ENCODE assay signal across 1 cellular context in the genomic region with DNA sequence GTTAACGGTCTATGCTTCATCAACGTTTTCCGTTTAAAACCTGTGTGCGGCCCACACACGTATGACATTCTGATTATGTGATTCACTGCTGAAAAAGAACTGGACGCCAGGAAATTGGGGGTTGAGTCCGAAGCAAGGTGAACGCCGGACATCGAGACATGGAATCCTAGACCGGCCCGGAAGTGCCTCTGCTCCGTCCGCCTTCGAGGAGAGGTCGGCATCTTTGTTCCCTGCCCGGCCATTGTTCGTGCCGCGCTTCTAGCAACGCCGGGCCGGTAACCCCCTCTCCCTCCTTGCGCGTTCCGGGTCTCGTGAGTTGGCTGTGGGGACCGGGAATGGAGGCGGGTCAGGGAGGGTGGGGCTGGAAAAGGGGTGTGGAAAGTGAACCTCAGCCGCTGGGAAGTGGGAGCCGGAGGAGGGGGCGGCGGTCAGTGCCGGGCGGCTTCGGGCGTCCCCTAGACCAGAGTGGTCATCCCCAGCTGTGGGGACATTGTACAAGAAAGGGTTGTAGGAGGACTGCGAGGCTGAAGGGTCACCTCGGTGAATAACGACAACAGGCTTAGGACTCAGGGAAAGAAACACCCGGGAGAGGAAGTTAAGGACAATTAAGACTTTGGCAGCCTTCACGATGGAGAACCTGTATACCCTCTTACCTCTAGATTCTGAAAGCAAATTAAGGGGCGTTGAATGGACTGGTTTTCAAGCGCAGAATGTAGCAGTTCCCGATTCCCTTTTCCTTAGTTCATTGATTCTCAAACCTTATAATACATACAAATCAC.
TF ChIP-seq lines count a peak whose summit lies in the region.

A gene (plus strand): TSS at position 220 of the 779 bp plus-strand sequence. CDS start 1,810 bp downstream, outside the sequence.

TF ChIP-seq in HepG2, 621 proteins besides CTCF, POLR2A, EP300 and RAD21 (continued from another document and continues in another):
- TF ChIP-seq, protein P1, sequence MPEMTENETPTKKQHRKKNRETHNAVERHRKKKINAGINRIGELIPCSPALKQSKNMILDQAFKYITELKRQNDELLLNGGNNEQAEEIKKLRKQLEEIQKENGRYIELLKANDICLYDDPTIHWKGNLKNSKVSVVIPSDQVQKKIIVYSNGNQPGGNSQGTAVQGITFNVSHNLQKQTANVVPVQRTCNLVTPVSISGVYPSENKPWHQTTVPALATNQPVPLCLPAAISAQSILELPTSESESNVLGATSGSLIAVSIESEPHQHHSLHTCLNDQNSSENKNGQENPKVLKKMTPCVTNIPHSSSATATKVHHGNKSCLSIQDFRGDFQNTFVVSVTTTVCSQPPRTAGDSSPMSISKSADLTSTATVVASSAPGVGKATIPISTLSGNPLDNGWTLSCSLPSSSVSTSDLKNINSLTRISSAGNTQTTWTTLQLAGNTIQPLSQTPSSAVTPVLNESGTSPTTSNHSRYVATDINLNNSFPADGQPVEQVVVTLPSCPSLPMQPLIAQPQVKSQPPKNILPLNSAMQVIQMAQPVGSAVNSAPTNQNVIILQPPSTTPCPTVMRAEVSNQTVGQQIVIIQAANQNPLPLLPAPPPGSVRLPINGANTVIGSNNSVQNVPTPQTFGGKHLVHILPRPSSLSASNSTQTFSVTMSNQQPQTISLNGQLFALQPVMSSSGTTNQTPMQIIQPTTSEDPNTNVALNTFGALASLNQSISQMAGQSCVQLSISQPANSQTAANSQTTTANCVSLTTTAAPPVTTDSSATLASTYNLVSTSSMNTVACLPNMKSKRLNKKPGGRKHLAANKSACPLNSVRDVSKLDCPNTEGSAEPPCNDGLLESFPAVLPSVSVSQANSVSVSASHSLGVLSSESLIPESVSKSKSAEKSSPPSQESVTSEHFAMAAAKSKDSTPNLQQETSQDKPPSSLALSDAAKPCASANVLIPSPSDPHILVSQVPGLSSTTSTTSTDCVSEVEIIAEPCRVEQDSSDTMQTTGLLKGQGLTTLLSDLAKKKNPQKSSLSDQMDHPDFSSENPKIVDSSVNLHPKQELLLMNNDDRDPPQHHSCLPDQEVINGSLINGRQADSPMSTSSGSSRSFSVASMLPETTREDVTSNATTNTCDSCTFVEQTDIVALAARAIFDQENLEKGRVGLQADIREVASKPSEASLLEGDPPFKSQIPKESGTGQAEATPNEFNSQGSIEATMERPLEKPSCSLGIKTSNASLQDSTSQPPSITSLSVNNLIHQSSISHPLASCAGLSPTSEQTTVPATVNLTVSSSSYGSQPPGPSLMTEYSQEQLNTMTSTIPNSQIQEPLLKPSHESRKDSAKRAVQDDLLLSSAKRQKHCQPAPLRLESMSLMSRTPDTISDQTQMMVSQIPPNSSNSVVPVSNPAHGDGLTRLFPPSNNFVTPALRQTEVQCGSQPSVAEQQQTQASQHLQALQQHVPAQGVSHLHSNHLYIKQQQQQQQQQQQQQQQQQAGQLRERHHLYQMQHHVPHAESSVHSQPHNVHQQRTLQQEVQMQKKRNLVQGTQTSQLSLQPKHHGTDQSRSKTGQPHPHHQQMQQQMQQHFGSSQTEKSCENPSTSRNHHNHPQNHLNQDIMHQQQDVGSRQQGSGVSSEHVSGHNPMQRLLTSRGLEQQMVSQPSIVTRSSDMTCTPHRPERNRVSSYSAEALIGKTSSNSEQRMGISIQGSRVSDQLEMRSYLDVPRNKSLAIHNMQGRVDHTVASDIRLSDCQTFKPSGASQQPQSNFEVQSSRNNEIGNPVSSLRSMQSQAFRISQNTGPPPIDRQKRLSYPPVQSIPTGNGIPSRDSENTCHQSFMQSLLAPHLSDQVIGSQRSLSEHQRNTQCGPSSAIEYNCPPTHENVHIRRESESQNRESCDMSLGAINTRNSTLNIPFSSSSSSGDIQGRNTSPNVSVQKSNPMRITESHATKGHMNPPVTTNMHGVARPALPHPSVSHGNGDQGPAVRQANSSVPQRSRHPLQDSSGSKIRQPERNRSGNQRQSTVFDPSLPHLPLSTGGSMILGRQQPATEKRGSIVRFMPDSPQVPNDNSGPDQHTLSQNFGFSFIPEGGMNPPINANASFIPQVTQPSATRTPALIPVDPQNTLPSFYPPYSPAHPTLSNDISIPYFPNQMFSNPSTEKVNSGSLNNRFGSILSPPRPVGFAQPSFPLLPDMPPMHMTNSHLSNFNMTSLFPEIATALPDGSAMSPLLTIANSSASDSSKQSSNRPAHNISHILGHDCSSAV (CRISPR knock-in tag; IDR thresholded peaks at IDR 0.05; ENCODE audit: borderline replicate concordance): no peak
- TF ChIP-seq ZNF343 (CRISPR knock-in tag; IDR thresholded peaks at IDR 0.05): peak; percentile 93
- 0 out of 2 replicates have a peak, but pooled peaks have one; percentile 25 for TF ChIP-seq ZKSCAN1 (IDR thresholded peaks at IDR 0.05; ENCODE audit: low read length)
- no peak for TF ChIP-seq ZNF850 (CRISPR knock-in tag; conservative IDR thresholded peaks at IDR 0.05)
- peak; percentile 71; the same call in 1 of the 2 replicates for TF ChIP-seq ZNF20 (CRISPR knock-in tag; IDR thresholded peaks at IDR 0.05)
- TF ChIP-seq NKX3-1 (CRISPR knock-in tag; IDR thresholded peaks at IDR 0.05): no peak
- TF ChIP-seq FOXJ3 (CRISPR knock-in tag; IDR thresholded peaks at IDR 0.05; ENCODE audit: borderline replicate concordance): no peak
- peak; percentile 69 for TF ChIP-seq AGO1 (IDR thresholded peaks at IDR 0.05; ENCODE audit: low read depth, low read length, poor library complexity, severe bottlenecking)
- peak; percentile 55; the same call in 1 of the 2 replicates for TF ChIP-seq KLF9 (CRISPR knock-in tag; IDR thresholded peaks at IDR 0.05; ENCODE audit: low read depth)
- TF ChIP-seq, protein P2, sequence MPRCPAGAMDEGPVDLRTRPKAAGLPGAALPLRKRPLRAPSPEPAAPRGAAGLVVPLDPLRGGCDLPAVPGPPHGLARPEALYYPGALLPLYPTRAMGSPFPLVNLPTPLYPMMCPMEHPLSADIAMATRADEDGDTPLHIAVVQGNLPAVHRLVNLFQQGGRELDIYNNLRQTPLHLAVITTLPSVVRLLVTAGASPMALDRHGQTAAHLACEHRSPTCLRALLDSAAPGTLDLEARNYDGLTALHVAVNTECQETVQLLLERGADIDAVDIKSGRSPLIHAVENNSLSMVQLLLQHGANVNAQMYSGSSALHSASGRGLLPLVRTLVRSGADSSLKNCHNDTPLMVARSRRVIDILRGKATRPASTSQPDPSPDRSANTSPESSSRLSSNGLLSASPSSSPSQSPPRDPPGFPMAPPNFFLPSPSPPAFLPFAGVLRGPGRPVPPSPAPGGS (CRISPR knock-in tag; IDR thresholded peaks at IDR 0.05): peak; percentile 71; the same call in 1 of the 2 replicates
- TF ChIP-seq, protein P3, sequence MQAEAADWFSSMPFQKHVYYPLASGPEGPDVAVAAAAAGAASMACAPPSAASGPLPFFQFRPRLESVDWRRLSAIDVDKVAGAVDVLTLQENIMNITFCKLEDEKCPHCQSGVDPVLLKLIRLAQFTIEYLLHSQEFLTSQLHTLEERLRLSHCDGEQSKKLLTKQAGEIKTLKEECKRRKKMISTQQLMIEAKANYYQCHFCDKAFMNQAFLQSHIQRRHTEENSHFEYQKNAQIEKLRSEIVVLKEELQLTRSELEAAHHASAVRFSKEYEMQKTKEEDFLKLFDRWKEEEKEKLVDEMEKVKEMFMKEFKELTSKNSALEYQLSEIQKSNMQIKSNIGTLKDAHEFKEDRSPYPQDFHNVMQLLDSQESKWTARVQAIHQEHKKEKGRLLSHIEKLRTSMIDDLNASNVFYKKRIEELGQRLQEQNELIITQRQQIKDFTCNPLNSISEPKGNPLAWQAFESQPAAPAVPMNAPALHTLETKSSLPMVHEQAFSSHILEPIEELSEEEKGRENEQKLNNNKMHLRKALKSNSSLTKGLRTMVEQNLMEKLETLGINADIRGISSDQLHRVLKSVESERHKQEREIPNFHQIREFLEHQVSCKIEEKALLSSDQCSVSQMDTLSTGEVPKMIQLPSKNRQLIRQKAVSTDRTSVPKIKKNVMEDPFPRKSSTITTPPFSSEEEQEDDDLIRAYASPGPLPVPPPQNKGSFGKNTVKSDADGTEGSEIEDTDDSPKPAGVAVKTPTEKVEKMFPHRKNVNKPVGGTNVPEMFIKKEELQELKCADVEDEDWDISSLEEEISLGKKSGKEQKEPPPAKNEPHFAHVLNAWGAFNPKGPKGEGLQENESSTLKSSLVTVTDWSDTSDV (CRISPR knock-in tag; IDR thresholded peaks at IDR 0.05): 0 out of 2 replicates have a peak, but pooled peaks have one; percentile 54
- TF ChIP-seq, protein P4, sequence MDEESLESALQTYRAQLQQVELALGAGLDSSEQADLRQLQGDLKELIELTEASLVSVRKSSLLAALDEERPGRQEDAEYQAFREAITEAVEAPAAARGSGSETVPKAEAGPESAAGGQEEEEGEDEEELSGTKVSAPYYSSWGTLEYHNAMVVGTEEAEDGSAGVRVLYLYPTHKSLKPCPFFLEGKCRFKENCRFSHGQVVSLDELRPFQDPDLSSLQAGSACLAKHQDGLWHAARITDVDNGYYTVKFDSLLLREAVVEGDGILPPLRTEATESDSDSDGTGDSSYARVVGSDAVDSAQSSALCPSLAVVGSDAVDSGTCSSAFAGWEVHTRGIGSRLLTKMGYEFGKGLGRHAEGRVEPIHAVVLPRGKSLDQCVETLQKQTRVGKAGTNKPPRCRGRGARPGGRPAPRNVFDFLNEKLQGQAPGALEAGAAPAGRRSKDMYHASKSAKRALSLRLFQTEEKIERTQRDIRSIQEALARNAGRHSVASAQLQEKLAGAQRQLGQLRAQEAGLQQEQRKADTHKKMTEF (CRISPR knock-in tag; IDR thresholded peaks at IDR 0.05): peak; percentile 89
- 0 out of 2 replicates have a peak, but pooled peaks have one; percentile 71 for TF ChIP-seq SNAI1 (CRISPR knock-in tag; IDR thresholded peaks at IDR 0.05; ENCODE audit: borderline replicate concordance)
- TF ChIP-seq MIER3 (CRISPR knock-in tag; IDR thresholded peaks at IDR 0.05; ENCODE audit: borderline replicate concordance): peak; percentile 91
- TF ChIP-seq ATF7 (IDR thresholded peaks at IDR 0.05): no peak
- peak; percentile 51; the same call in 1 of the 2 replicates for TF ChIP-seq ATF7 (CRISPR knock-in tag; IDR thresholded peaks at IDR 0.05)
- TF ChIP-seq KLF6 (CRISPR knock-in tag; IDR thresholded peaks at IDR 0.05): peak; percentile 67
- TF ChIP-seq ZNF792 (CRISPR knock-in tag; IDR thresholded peaks at IDR 0.05): peak; percentile 91
- TF ChIP-seq MYC (CRISPR knock-in tag; IDR thresholded peaks at IDR 0.05; ENCODE audit: borderline replicate concordance): peak; percentile 83
- TF ChIP-seq TCF12 (IDR thresholded peaks at IDR 0.05): no peak
- TF ChIP-seq TCF12 (CRISPR knock-in tag; IDR thresholded peaks at IDR 0.05): peak; percentile 90; the same call in 1 of the 2 replicates
- no peak for TF ChIP-seq TCF7L2 (IDR thresholded peaks at IDR 0.05; ENCODE audit: low read depth, low read length)
- TF ChIP-seq ZNF547 (CRISPR knock-in tag; IDR thresholded peaks at IDR 0.05): peak; percentile 77
- no peak for TF ChIP-seq EEA1 (CRISPR knock-in tag; IDR thresholded peaks at IDR 0.05; ENCODE audit: borderline replicate concordance)
- no peak for TF ChIP-seq CENPX (CRISPR knock-in tag; IDR thresholded peaks at IDR 0.05)
- TF ChIP-seq, protein P5, sequence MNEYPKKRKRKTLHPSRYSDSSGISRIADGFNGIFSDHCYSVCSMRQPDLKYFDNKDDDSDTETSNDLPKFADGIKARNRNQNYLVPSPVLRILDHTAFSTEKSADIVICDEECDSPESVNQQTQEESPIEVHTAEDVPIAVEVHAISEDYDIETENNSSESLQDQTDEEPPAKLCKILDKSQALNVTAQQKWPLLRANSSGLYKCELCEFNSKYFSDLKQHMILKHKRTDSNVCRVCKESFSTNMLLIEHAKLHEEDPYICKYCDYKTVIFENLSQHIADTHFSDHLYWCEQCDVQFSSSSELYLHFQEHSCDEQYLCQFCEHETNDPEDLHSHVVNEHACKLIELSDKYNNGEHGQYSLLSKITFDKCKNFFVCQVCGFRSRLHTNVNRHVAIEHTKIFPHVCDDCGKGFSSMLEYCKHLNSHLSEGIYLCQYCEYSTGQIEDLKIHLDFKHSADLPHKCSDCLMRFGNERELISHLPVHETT (CRISPR knock-in tag; conservative IDR thresholded peaks at IDR 0.05): peak; percentile 93
- TF ChIP-seq, protein P6, sequence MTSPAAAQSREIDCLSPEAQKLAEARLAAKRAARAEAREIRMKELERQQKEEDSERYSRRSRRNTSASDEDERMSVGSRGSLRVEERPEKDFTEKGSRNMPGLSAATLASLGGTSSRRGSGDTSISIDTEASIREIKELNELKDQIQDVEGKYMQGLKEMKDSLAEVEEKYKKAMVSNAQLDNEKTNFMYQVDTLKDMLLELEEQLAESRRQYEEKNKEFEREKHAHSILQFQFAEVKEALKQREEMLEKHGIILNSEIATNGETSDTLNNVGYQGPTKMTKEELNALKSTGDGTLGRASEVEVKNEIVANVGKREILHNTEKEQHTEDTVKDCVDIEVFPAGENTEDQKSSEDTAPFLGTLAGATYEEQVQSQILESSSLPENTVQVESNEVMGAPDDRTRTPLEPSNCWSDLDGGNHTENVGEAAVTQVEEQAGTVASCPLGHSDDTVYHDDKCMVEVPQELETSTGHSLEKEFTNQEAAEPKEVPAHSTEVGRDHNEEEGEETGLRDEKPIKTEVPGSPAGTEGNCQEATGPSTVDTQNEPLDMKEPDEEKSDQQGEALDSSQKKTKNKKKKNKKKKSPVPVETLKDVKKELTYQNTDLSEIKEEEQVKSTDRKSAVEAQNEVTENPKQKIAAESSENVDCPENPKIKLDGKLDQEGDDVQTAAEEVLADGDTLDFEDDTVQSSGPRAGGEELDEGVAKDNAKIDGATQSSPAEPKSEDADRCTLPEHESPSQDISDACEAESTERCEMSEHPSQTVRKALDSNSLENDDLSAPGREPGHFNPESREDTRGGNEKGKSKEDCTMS (CRISPR knock-in tag; conservative IDR thresholded peaks at IDR 0.05): 0 out of 2 replicates have a peak, but pooled peaks have one; percentile 65
- peak; percentile 85 for TF ChIP-seq POLR2AphosphoS5 (IDR thresholded peaks at IDR 0.05; ENCODE audit: low read depth, low read length)
- peak; percentile 97 for TF ChIP-seq ZNF234 (CRISPR knock-in tag; conservative IDR thresholded peaks at IDR 0.05)
- TF ChIP-seq, protein P7, sequence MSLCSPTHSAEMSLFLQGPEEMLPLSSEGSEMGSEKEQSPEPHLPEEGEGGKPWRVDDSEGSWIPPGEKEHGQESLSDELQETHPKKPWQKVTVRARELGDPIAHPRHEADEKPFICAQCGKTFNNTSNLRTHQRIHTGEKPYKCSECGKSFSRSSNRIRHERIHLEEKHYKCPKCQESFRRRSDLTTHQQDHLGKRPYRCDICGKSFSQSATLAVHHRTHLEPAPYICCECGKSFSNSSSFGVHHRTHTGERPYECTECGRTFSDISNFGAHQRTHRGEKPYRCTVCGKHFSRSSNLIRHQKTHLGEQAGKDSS (CRISPR knock-in tag; IDR thresholded peaks at IDR 0.05; ENCODE audit: borderline replicate concordance, low read depth): peak; percentile 96; the same call in 1 of the 2 replicates
- TF ChIP-seq, protein P8, sequence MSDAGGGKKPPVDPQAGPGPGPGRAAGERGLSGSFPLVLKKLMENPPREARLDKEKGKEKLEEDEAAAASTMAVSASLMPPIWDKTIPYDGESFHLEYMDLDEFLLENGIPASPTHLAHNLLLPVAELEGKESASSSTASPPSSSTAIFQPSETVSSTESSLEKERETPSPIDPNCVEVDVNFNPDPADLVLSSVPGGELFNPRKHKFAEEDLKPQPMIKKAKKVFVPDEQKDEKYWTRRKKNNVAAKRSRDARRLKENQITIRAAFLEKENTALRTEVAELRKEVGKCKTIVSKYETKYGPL (CRISPR knock-in tag; IDR thresholded peaks at IDR 0.05): peak; percentile 17; the same call in 1 of the 2 replicates
- TF ChIP-seq SMAD9 (CRISPR knock-in tag; IDR thresholded peaks at IDR 0.05): peak; percentile 44; the same call in 1 of the 2 replicates
- TF ChIP-seq NR2F2 (IDR thresholded peaks at IDR 0.05; ENCODE audit: borderline replicate concordance, low read depth): no peak
- 0 out of 2 replicates have a peak, but pooled peaks have one; percentile 86 for TF ChIP-seq MYNN (CRISPR knock-in tag; IDR thresholded peaks at IDR 0.05; ENCODE audit: low read depth)
- peak; percentile 85; the same call in 1 of the 2 replicates for TF ChIP-seq ZNF331 (CRISPR knock-in tag; IDR thresholded peaks at IDR 0.05)
- TF ChIP-seq PRMT3 (CRISPR knock-in tag; IDR thresholded peaks at IDR 0.05; ENCODE audit: borderline replicate concordance, low read depth): no peak
- no peak for TF ChIP-seq ZNF563 (CRISPR knock-in tag; IDR thresholded peaks at IDR 0.05)
